ENCODE assay signal across 8 cellular contexts in genomic region chr14:58298880-58299664, GRCh38. TPM values are rescaled to one million over a fixed set of nuclear protein-coding genes. Genes with fewer than 3 reads are reported as not detected.
DNase-seq lines count a peak whose midpoint lies in the region; ATAC-seq, FAIRE-seq and TF ChIP-seq lines count a peak whose summit lies in the region.

No MANE protein-coding gene starts in this region.

- no peaks in the 10 kb centered on the region; the same call in 1 of the 3 replicates for H3K9me3 ChIP-seq in GM12878 (replicated peaks; ENCODE audit: control insufficient read depth, insufficient read depth, low read length)
- H3K9me3 ChIP-seq in iPS-18a (ENCODE audit: control insufficient read depth, low read depth, low read length) = no peaks in the 10 kb centered on the region

- H3K4me2 ChIP-seq in GM12878 (ENCODE audit: control insufficient read depth, insufficient read depth) = peak overlapping the region; percentile 96

- TF ChIP-seq RAD21 in GM12878 (IDR thresholded peaks at IDR 0.05; ENCODE audit: insufficient read depth, low read depth, low read length) = no peak

- RAD21 ChIA-PET in GM12878 (lab: Charles Lee; ENCODE audit: unreplicated experiment) = interaction anchor here (0.7 to 2.7 kb wide), 12 partner anchors 13 to 132 kb away, joined by 3 to 17 read pairs (median 4); partner anchors contain the start of genes ACTR10, KIAA0586, PSMA3 and TIMM9

- peak overlapping the region; percentile 90 for H3K9ac ChIP-seq in GM12878 (ENCODE audit: control insufficient read depth, insufficient read depth, low read length)
- peak overlapping the region; percentile 69 for H3K9ac ChIP-seq in iPS-18a (ENCODE audit: low read length)

- H3K27me3 ChIP-seq in GM06990 (replicated peaks; ENCODE audit: control insufficient read depth, insufficient read depth, low read length) (no peaks in the 10 kb centered on the region), GM12878 (replicated peaks in 1 of 2; ENCODE audit: control insufficient read depth in 2 of 2, insufficient read depth in 2 of 2, low read length in 1 of 2) (no peaks in the 10 kb centered on the region), iPS-18a (ENCODE audit: control insufficient read depth, insufficient read depth, low read length) (no peaks in the 10 kb centered on the region)

- H2AFZ ChIP-seq in GM12878 (ENCODE audit: control insufficient read depth, low read depth, low read length) = peak overlapping the region; percentile 83

- POLR2A ChIA-PET in GM12878 (lab: Charles Lee) = interaction anchor here (0.6 to 3.5 kb wide), 12 partner anchors 8 to 128 kb away, joined by 3 to 20 read pairs (median 4); partner anchors contain the start of genes KIAA0586, PSMA3 and TIMM9

- no TSS peak for BruUV-seq in GM12878 (replicated peaks; lab: Mats Ljungman, UMichigan)

- FAIRE-seq in GM12878 (lab: Jason Lieb, UNC) = no peak

- intact Hi-C loops in GM12878 (cut with micrococcal nuclease; ENCODE audit: unreplicated experiment) = loop anchor here (2.0 kb wide), 1 partner anchor 54 kb away; the partner anchor contains the start of gene PSMA3

- H3K4me3 ChIP-seq in GM06990 (replicated peaks; ENCODE audit: low read depth, low read length) (peak overlapping the region; percentile 98), GM12878 (peak overlapping the region; percentile 85), iPS-18a (ENCODE audit: low read length) (peak overlapping the region; percentile 97), skeletal muscle cell (ENCODE audit: low read depth, low read length) (peak overlapping the region; percentile 94)

- DNase-seq in GM06990 (ENCODE audit: extremely low read depth, insufficient read length) (peak; percentile 61), T-helper 1 cell (peak in 4 of 5 donors; percentile 20 to 51 (median 30)), GM12878 (ENCODE audit: low read depth, low spot score) (no peak), skeletal muscle cell (ENCODE audit: low read depth) (no peak), DMS114 treated with DMSO at 0.1 percent for 48 hours (lab: John Stamatoyannopoulos, UW; ENCODE audit: unreplicated experiment) (no peak)

- no peaks in the 10 kb centered on the region for H4K20me1 ChIP-seq in GM12878 (ENCODE audit: control insufficient read depth, insufficient read depth)

- ATAC-seq in HG02763 (IDR thresholded peaks at IDR 0.05; ENCODE audit: unreplicated experiment) (peak; percentile 9), GM12878 (peak; percentile 47), HG02938 (IDR thresholded peaks at IDR 0.05; ENCODE audit: unreplicated experiment) (no peak)

- H3K79me2 ChIP-seq in GM12878 (ENCODE audit: control insufficient read depth, insufficient read depth, low read length) = peaks cover 71% of the 10 kb centered on the region

- H3K4me1 ChIP-seq in GM12878 (ENCODE audit: control insufficient read depth, insufficient read depth, low read length) (0 out of 2 replicates have a peak, but pooled peaks cover 3% of the 10 kb centered on the region), iPS-18a (ENCODE audit: control insufficient read depth, low read depth, low read length) (peaks cover 6% of the 10 kb centered on the region)

- CTCF ChIA-PET in GM12878 (lab: Yijun Ruan, JAX) = interaction anchor here (0.7 to 1.9 kb wide), 6 partner anchors 10 to 97 kb away, joined by 3 to 7 read pairs (median 5); partner anchors contain the start of gene TOMM20L

- no peak for TF ChIP-seq EP300 in GM12878 (IDR thresholded peaks at IDR 0.05; ENCODE audit: borderline replicate concordance in 1 of 2, control insufficient read depth in 1 of 2, low read depth in 2 of 2, low read length in 2 of 2)

- TF ChIP-seq CTCF in GM06990 (IDR thresholded peaks at IDR 0.05; ENCODE audit: insufficient read depth, low read length, poor library complexity, severe bottlenecking) = no peak
- TF ChIP-seq CTCF in GM12878 (IDR thresholded peaks at IDR 0.05 in 2 of 3, conservative IDR thresholded peaks at IDR 0.05 in 1 of 3; ENCODE audit: control insufficient read depth in 2 of 3, extremely low read depth in 1 of 3, insufficient read depth in 1 of 3, low read depth in 3 of 3, low read length in 3 of 3) = no peak

- SMC1A ChIA-PET in GM12878 (lab: Charles Lee; ENCODE audit: uncharacterized antibody, unreplicated experiment) = interaction anchor here (0.9 to 4.6 kb wide), 11 partner anchors 9 to 129 kb away, joined by 3 to 35 read pairs (median 6); partner anchors contain the start of genes KIAA0586, PSMA3 and TIMM9

- peak; percentile 20 for TF ChIP-seq POLR2A in GM12878 (IDR thresholded peaks at IDR 0.05; ENCODE audit: low read depth, low read length)

- H3K36me3 ChIP-seq in GM06990 (ENCODE audit: control insufficient read depth, insufficient read depth, low read length) = peaks cover 6% of the 10 kb centered on the region
- H3K36me3 ChIP-seq in GM12878 (ENCODE audit: control insufficient read depth in 2 of 2, insufficient read depth in 2 of 2, low read length in 1 of 2) = peaks cover 2 to 10% of the 10 kb centered on the region in 2 experiments; a peak in 2 of 4 replicates
- peaks cover 18% of the 10 kb centered on the region for H3K36me3 ChIP-seq in iPS-18a (ENCODE audit: control insufficient read depth, low read depth, low read length)

- in situ Hi-C loops in GM12878 (cut with MboI) = no loop called here

- H3K27ac ChIP-seq in GM12878 (ENCODE audit: control insufficient read depth, insufficient read depth) (peak overlapping the region; percentile 82), iPS-18a (ENCODE audit: low read length) (no peak overlapping the region)

- 2% methylated on average over 47 of the region's 84 CpGs for WGBS in GM12878 (ENCODE audit: insufficient coverage, insufficient replicate concordance, low lambda C conversion rate, missing lambda C conversion rate)

TF ChIP-seq in GM12878, 131 proteins besides CTCF, POLR2A, EP300 and RAD21 (continues in another document):
- TF ChIP-seq DPF2 (IDR thresholded peaks at IDR 0.05) (no peak), GABPA (IDR thresholded peaks at IDR 0.05; ENCODE audit: low read depth) (no peak), HDAC2 (IDR thresholded peaks at IDR 0.05) (no peak), JUNB (IDR thresholded peaks at IDR 0.05) (no peak), SIN3A (IDR thresholded peaks at IDR 0.05; ENCODE audit: low read depth, low read length) (no peak), SREBF1 (IDR thresholded peaks at IDR 0.05; ENCODE audit: low read length) (no peak), CBX5 (IDR thresholded peaks at IDR 0.05; ENCODE audit: low read depth) (no peak), PAX8 (IDR thresholded peaks at IDR 0.05) (no peak)

RNA-seq across cellular contexts. Expression of gene ARID4A, which starts 0.7 kb away (rescaled TPM):
- total RNA-seq in GM12878 (2013; cell fraction: nucleolus; rRNA removed) = 79.2 and 92.6 TPM in 2 replicates
- total RNA-seq in GM12878 (2014; rRNA removed) = 6.2 and 8.9 TPM in 2 replicates
- total RNA-seq in GM12878 (2014; rRNA removed; fragmentation: Illumina TruSeq; extraction: Trizol) = 13.7 and 13.9 TPM in 2 replicates
- total RNA-seq in GM12878 (2021) = 14.1 and 14.4 TPM in 2 replicates
- polyA plus RNA-seq in GM12878 (2011; ENCODE audit: low read depth) = 12.5 TPM
- polyA plus RNA-seq in GM12878 (2011; rRNA removed) = 12.5 and 27.7 TPM in 2 replicates
- 3.5 and 3.7 TPM in 2 replicates for polyA plus RNA-seq in GM12878 (2011; cell fraction: cytosol; rRNA removed)
- polyA plus RNA-seq in GM12878 (2011; cell fraction: nucleus; rRNA removed) = 21.8 and 25.4 TPM in 2 replicates
- polyA plus RNA-seq in GM12878 (2012) = 10.4 and 12.2 TPM in 2 replicates
- polyA plus RNA-seq in GM12878 (2014; fragmentation: Illumina TruSeq; extraction: Trizol) = 12.5 and 18.2 TPM in 2 replicates
- 1 to 10 TPM; 5.2 to 5.8 TPM for polyA plus RNA-seq in GM12878 (2014; fragmentation: Nextera tagmentation; extraction: Ambion mirVana)
- polyA plus RNA-seq in GM12878 (2014; rRNA removed) = 6.0 and 7.6 TPM in 2 replicates
- 10 to 100 TPM; 18.4 to 18.9 TPM for polyA plus RNA-seq in GM12878 (2016; fragmentation: Nextera tagmentation; extraction: Ambion mirVana)
- 14.0 and 22.9 TPM in 2 replicates for polyA minus RNA-seq in GM12878 (2011; rRNA and poly(A)+ RNA removed)
- polyA minus RNA-seq in GM12878 (2011; cell fraction: cytosol; rRNA and poly(A)+ RNA removed) = 3.4 and 6.4 TPM in 2 replicates
- 24.5 and 35.5 TPM in 2 replicates for polyA minus RNA-seq in GM12878 (2011; cell fraction: nucleus; rRNA and poly(A)+ RNA removed)

RNA-seq across cellular contexts. Expression of gene PSMA3, which starts 54.4 kb away (rescaled TPM):
- total RNA-seq in GM12878 (2013; cell fraction: nucleolus; rRNA removed) = 129 and 132 TPM in 2 replicates
- total RNA-seq in GM12878 (2014; rRNA removed) (148 and 181 TPM in 2 replicates), GM12878 (2014; rRNA removed; fragmentation: Illumina TruSeq; extraction: Trizol) (142 and 144 TPM in 2 replicates), GM12878 (2021) (288 and 312 TPM in 2 replicates)
- 218 TPM for polyA plus RNA-seq in GM12878 (2011; ENCODE audit: low read depth)
- polyA plus RNA-seq in GM12878 (2011; rRNA removed) (425 and 442 TPM in 2 replicates), GM12878 (2014; fragmentation: Illumina TruSeq; extraction: Trizol) (358 and 442 TPM in 2 replicates), GM12878 (2014; fragmentation: Nextera tagmentation; extraction: Ambion mirVana) (100 to 1,000 TPM; 813 to 936 TPM), GM12878 (2014; rRNA removed) (290 and 346 TPM in 2 replicates), GM12878 (2016; fragmentation: Nextera tagmentation; extraction: Ambion mirVana) (100 to 1,000 TPM; 540 to 578 TPM)
- 307 and 377 TPM in 2 replicates for polyA plus RNA-seq in GM12878 (2011; cell fraction: cytosol; rRNA removed)
- 151 and 184 TPM in 2 replicates for polyA plus RNA-seq in GM12878 (2011; cell fraction: nucleus; rRNA removed)
- polyA plus RNA-seq in GM12878 (2012) = 156 and 217 TPM in 2 replicates
- polyA minus RNA-seq in GM12878 (2011; rRNA and poly(A)+ RNA removed) = 195 and 312 TPM in 2 replicates
- polyA minus RNA-seq in GM12878 (2011; cell fraction: cytosol; rRNA and poly(A)+ RNA removed) = 37.7 and 56.5 TPM in 2 replicates
- polyA minus RNA-seq in GM12878 (2011; cell fraction: nucleus; rRNA and poly(A)+ RNA removed) = 42.2 and 49.9 TPM in 2 replicates

Comparison
In these comparisons a context has a peak if more than half of its experiments do, and no peak if none do; other contexts are left out.
1. DNase-seq: peak in GM06990 (single experiment) and T-helper 1 cell (4 of 5); none in GM12878 (single experiment), skeletal muscle cell (single experiment) and DMS114 treated with DMSO at 0.1 percent for 48 hours (single experiment).
2. Peak in every context shown above with its lines, with median percentiles within 50 percentile points of each other: H3K4me3 ChIP-seq.